1 cellular context compared by ENCODE assay signal in the genomic region with DNA sequence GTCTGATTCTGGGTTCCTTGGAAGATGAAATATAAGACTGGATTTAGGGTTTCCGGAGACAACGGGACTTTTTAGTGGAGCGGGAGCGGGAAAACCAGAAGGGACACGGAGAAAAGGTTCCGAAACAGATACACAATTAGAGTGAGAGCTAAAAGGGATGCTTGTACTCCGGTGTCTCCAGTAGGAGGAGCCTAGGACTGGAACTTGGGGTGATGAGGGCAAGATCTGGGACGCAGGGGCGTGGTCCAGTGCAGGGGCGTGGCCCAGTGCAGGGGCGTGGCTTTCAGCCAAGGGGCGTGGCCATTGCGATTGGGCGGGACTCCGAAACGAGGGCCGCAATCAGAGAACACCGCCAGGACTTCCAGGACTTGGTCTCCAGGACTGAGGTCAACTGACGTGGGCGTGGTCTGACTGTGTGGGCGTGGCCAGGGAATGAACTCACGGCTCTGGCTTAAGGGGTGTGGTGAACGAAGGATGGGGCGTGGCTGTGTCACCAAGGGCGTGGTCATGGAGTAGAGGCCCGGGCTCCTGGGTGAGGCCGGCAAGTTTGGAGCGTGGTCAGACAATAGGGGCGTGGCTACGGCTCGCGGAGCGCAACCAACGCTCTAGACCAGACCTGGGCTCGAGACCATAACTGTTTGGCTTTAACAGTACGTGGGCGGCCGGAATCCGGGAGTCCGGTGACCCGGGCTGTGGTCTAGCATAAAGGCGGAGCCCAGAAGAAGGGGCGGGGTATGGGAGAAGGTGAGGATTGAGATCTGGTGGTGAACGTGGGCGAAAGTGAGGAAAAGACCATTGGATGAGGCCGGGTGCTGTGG.
TF ChIP-seq lines count a peak whose summit lies in the region.

A gene (plus strand): TSS at position 613 of the 818 bp plus-strand sequence. CDS start 122 bp downstream, at position 735.

TF ChIP-seq in liver, 16 proteins besides CTCF, POLR2A, EP300 and RAD21 (continued from another document):
- TF ChIP-seq, protein P1, sequence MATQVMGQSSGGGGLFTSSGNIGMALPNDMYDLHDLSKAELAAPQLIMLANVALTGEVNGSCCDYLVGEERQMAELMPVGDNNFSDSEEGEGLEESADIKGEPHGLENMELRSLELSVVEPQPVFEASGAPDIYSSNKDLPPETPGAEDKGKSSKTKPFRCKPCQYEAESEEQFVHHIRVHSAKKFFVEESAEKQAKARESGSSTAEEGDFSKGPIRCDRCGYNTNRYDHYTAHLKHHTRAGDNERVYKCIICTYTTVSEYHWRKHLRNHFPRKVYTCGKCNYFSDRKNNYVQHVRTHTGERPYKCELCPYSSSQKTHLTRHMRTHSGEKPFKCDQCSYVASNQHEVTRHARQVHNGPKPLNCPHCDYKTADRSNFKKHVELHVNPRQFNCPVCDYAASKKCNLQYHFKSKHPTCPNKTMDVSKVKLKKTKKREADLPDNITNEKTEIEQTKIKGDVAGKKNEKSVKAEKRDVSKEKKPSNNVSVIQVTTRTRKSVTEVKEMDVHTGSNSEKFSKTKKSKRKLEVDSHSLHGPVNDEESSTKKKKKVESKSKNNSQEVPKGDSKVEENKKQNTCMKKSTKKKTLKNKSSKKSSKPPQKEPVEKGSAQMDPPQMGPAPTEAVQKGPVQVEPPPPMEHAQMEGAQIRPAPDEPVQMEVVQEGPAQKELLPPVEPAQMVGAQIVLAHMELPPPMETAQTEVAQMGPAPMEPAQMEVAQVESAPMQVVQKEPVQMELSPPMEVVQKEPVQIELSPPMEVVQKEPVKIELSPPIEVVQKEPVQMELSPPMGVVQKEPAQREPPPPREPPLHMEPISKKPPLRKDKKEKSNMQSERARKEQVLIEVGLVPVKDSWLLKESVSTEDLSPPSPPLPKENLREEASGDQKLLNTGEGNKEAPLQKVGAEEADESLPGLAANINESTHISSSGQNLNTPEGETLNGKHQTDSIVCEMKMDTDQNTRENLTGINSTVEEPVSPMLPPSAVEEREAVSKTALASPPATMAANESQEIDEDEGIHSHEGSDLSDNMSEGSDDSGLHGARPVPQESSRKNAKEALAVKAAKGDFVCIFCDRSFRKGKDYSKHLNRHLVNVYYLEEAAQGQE (IDR thresholded peaks at IDR 0.05) = peak; percentile 46
- TF ChIP-seq, protein P2, sequence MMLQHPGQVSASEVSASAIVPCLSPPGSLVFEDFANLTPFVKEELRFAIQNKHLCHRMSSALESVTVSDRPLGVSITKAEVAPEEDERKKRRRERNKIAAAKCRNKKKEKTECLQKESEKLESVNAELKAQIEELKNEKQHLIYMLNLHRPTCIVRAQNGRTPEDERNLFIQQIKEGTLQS (IDR thresholded peaks at IDR 0.05) = no peak
- TF ChIP-seq NR2F2 (IDR thresholded peaks at IDR 0.05) (peak; percentile 66), HNF4A (conservative IDR thresholded peaks at IDR 0.05) (peak; percentile 34 to 49), YY1 (IDR thresholded peaks at IDR 0.05) (peak; percentile 47), HNF4G (IDR thresholded peaks at IDR 0.05) (no peak), SP1 (IDR thresholded peaks at IDR 0.05) (peak; percentile 93), JUND (IDR thresholded peaks at IDR 0.05) (peak; percentile 45 to 71)
- TF ChIP-seq, protein P3, sequence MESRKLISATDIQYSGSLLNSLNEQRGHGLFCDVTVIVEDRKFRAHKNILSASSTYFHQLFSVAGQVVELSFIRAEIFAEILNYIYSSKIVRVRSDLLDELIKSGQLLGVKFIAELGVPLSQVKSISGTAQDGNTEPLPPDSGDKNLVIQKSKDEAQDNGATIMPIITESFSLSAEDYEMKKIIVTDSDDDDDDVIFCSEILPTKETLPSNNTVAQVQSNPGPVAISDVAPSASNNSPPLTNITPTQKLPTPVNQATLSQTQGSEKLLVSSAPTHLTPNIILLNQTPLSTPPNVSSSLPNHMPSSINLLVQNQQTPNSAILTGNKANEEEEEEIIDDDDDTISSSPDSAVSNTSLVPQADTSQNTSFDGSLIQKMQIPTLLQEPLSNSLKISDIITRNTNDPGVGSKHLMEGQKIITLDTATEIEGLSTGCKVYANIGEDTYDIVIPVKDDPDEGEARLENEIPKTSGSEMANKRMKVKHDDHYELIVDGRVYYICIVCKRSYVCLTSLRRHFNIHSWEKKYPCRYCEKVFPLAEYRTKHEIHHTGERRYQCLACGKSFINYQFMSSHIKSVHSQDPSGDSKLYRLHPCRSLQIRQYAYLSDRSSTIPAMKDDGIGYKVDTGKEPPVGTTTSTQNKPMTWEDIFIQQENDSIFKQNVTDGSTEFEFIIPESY (IDR thresholded peaks at IDR 0.05) = no peak
